Comparison of ENCODE assay signal across 1 cellular context in the genomic region with DNA sequence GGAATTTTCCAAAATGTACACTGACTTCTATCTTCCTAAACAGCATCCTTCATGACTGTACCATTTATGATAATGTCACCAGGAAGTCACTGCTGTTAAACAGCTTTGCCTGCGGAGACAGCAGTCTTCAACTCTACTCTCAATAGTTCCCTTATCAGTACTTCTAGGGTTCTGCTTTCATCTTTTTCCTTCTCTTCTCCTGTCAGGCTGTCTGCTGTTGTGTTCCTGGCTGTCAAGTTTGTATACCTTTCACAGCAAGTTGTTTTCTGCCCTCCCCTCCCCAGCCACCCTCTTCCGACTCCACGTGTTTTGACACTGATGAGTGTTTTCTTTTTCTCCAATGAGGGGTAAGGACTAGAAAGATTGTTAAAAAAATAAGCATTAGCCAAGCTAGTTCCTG.
TF ChIP-seq lines count a peak whose summit lies in the region.

No MANE protein-coding gene starts in this region.

TF ChIP-seq in WTC11, 78 proteins besides CTCF, POLR2A, EP300 and RAD21 (continued from another document):
- TF ChIP-seq, protein P1, sequence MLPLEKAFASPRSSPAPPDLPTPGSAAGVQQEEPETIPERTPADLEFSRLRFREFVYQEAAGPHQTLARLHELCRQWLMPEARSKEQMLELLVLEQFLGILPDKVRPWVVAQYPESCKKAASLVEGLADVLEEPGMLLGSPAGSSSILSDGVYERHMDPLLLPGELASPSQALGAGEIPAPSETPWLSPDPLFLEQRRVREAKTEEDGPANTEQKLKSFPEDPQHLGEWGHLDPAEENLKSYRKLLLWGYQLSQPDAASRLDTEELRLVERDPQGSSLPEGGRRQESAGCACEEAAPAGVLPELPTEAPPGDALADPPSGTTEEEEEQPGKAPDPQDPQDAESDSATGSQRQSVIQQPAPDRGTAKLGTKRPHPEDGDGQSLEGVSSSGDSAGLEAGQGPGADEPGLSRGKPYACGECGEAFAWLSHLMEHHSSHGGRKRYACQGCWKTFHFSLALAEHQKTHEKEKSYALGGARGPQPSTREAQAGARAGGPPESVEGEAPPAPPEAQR (CRISPR knock-in tag; IDR thresholded peaks at IDR 0.05) = no peak
- no peak for TF ChIP-seq KAT7 (CRISPR knock-in tag; IDR thresholded peaks at IDR 0.05; ENCODE audit: borderline replicate concordance)
- TF ChIP-seq, protein P2, sequence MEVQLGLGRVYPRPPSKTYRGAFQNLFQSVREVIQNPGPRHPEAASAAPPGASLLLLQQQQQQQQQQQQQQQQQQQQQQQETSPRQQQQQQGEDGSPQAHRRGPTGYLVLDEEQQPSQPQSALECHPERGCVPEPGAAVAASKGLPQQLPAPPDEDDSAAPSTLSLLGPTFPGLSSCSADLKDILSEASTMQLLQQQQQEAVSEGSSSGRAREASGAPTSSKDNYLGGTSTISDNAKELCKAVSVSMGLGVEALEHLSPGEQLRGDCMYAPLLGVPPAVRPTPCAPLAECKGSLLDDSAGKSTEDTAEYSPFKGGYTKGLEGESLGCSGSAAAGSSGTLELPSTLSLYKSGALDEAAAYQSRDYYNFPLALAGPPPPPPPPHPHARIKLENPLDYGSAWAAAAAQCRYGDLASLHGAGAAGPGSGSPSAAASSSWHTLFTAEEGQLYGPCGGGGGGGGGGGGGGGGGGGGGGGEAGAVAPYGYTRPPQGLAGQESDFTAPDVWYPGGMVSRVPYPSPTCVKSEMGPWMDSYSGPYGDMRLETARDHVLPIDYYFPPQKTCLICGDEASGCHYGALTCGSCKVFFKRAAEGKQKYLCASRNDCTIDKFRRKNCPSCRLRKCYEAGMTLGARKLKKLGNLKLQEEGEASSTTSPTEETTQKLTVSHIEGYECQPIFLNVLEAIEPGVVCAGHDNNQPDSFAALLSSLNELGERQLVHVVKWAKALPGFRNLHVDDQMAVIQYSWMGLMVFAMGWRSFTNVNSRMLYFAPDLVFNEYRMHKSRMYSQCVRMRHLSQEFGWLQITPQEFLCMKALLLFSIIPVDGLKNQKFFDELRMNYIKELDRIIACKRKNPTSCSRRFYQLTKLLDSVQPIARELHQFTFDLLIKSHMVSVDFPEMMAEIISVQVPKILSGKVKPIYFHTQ (CRISPR knock-in tag; IDR thresholded peaks at IDR 0.05) = no peak
- TF ChIP-seq ZNF138 (CRISPR knock-in tag; conservative IDR thresholded peaks at IDR 0.05) = no peak
- TF ChIP-seq FOXK1 (CRISPR knock-in tag; IDR thresholded peaks at IDR 0.05) = no peak
- no peak for TF ChIP-seq AFF4 (CRISPR knock-in tag; IDR thresholded peaks at IDR 0.05; ENCODE audit: borderline replicate concordance)
- no peak for TF ChIP-seq ZBTB43 (CRISPR knock-in tag; IDR thresholded peaks at IDR 0.05)
- TF ChIP-seq TEAD4 (CRISPR knock-in tag; IDR thresholded peaks at IDR 0.05) = no peak
- no peak for TF ChIP-seq ATF6 (CRISPR knock-in tag; IDR thresholded peaks at IDR 0.05)
- TF ChIP-seq E2F4 (CRISPR knock-in tag; IDR thresholded peaks at IDR 0.05; ENCODE audit: borderline replicate concordance, low read depth) = no peak
- no peak for TF ChIP-seq ZNF396 (CRISPR knock-in tag; IDR thresholded peaks at IDR 0.05; ENCODE audit: borderline replicate concordance)
